ENCODE assay signal across 36 cellular contexts in the genomic region with DNA sequence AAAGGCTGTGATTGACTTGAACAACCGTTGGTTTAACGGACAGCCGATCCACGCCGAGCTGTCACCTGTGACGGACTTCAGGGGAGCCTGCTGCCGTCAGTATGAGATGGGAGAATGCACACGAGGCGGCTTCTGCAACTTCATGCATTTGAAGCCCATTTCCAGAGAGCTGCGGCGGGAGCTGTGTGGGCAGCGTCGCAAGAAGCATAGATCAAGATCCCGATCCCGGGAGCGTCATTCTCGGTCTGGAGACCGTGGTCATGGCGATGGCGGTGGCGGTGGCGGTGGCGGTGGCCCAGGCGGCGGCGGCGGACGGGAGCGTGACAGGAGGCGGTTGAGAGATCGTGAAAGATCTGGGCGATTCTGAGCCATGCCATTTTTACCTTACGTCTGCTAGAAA. TPM values are rescaled to one million over a fixed set of nuclear protein-coding genes. Genes with fewer than 3 reads are reported as not detected.
"Had no signal": no experiment of that assay in that cellular context is flagged by ENCODE, and none has a peak within 500 bp of the region (broad histone marks: within the 10 kb centered on the region; RNA-seq: fewer than 3 reads in every experiment).

No MANE protein-coding gene starts in this region.

- H3K27ac ChIP-seq: brain microvascular endothelial cell, coronary artery, dorsolateral prefrontal cortex, esophagus squamous epithelium, gastroesophageal sphincter had no signal

- DNase-seq: activated CD4-positive, alpha-beta memory T cell treated with anti-CD3 and anti-CD28 coated beads, Interleukin-2, amount 10 ng/mL, durations not matched to agents 7 days and 5 days; activated CD4-positive, alpha-beta T cell treated with anti-CD3 and anti-CD28 coated beads for 1 hour; activated CD4-positive, alpha-beta T cell treated with anti-CD3 and anti-CD28 coated beads for 4 hours; activated CD4-positive, alpha-beta T cell treated with anti-CD3 and anti-CD28 coated beads, Interleukin-2, amount 10 ng/mL, durations not matched to agents 7 days and 5 days; activated CD4-positive, alpha-beta T cell treated with anti-CD3 and anti-CD28 coated beads, Interleukin-2, amount 50 U/mL, for 4 hours; activated CD8-positive, alpha-beta memory T cell treated with anti-CD3 and anti-CD28 coated beads, Interleukin-2, amount 50 U/mL, for 48 hours; activated gamma-delta T cell; activated naive CD4-positive, alpha-beta T cell treated with anti-CD3 and anti-CD28 coated beads, Interleukin-2, amount 50 U/mL, for 16 hours; activated naive CD4-positive, alpha-beta T cell treated with Interleukin-2 at 50 U/mL for 16 hours; activated T-cell treated with anti-CD3 and anti-CD28 coated beads for 4 hours; activated T-cell treated with anti-CD3 and anti-CD28 coated beads, Interleukin-2, amount 50 U/mL, for 24 hours; activated T-cell treated with anti-CD3 and anti-CD28 coated beads, Interleukin-2, amount 50 U/mL, for 72 hours; amniotic stem cell; anterior cingulate cortex; brain microvascular endothelial cell; dorsolateral prefrontal cortex; effector memory CD4-positive, alpha-beta T cell; erythroblast; esophagus squamous epithelium; foreskin melanocyte; T-helper 1 cell; T-helper 17 cell; T1000 had no signal

- H3K4me3 ChIP-seq: coronary artery, dorsolateral prefrontal cortex, esophagus squamous epithelium, gastroesophageal sphincter had no signal

- H3K9me3 Mint-ChIP-seq: activated CD4-positive, alpha-beta memory T cell treated with anti-CD3 and anti-CD28 coated beads, Interleukin-2, amount 10 ng/mL, durations not matched to agents 7 days and 5 days; activated CD4-positive, alpha-beta T cell treated with anti-CD3 and anti-CD28 coated beads, Interleukin-2, amount 10 ng/mL, durations not matched to agents 7 days and 5 days; activated T-cell treated with anti-CD3 and anti-CD28 coated beads, Interleukin-2, amount 50 U/mL, for 24 hours; central memory CD8-positive, alpha-beta T cell; T-helper 2 cell treated with Interferon-gamma antibody and Interleukin-4, amounts not matched to agents 5 μg/mL and 100 μg/mL, for 36 hours had no signal

- H3K36me3 ChIP-seq: brain microvascular endothelial cell, esophagus squamous epithelium, gastroesophageal sphincter had no signal

- ATAC-seq: activated T-cell treated with anti-CD3 and anti-CD28 coated beads, Interleukin-2, amount 50 U/mL, for 72 hours; gastroesophageal sphincter; T-helper 17 cell had no signal

- H3K4me1 ChIP-seq: esophagus squamous epithelium had no signal

- H3K4me1 Mint-ChIP-seq: activated CD4-positive, alpha-beta memory T cell treated with anti-CD3 and anti-CD28 coated beads, Interleukin-2, amount 10 ng/mL, durations not matched to agents 7 days and 5 days; activated CD4-positive, alpha-beta T cell treated with anti-CD3 and anti-CD28 coated beads, Interleukin-2, amount 10 ng/mL, durations not matched to agents 7 days and 5 days; central memory CD8-positive, alpha-beta T cell; T-helper 17 cell had no signal

- H3K27ac Mint-ChIP-seq: activated CD4-positive, alpha-beta memory T cell treated with anti-CD3 and anti-CD28 coated beads, Interleukin-2, amount 10 ng/mL, durations not matched to agents 7 days and 5 days; activated CD4-positive, alpha-beta T cell treated with anti-CD3 and anti-CD28 coated beads, Interleukin-2, amount 10 ng/mL, durations not matched to agents 7 days and 5 days; activated naive CD8-positive, alpha-beta T cell; activated T-cell treated with anti-CD3 and anti-CD28 coated beads, Interleukin-2, amount 50 U/mL, for 24 hours; activated T-cell treated with anti-CD3 and anti-CD28 coated beads, Interleukin-2, amount 50 U/mL, for 72 hours; dendritic cell treated with granulocyte-macrophage colony-stimulating factor and Interleukin-4, amounts not matched to agents 40 ng/mL and 50 ng/mL, for 4 days; T-helper 17 cell; T-helper 2 cell treated with Interferon-gamma antibody and Interleukin-4, amounts not matched to agents 5 μg/mL and 100 μg/mL, for 36 hours had no signal

- H3K27me3 ChIP-seq: brain microvascular endothelial cell, dorsolateral prefrontal cortex, esophagus squamous epithelium, gastroesophageal sphincter had no signal

- H3K4me3 Mint-ChIP-seq: activated CD4-positive, alpha-beta memory T cell treated with anti-CD3 and anti-CD28 coated beads, Interleukin-2, amount 10 ng/mL, durations not matched to agents 7 days and 5 days; activated CD4-positive, alpha-beta T cell treated with anti-CD3 and anti-CD28 coated beads, Interleukin-2, amount 10 ng/mL, durations not matched to agents 7 days and 5 days; activated naive CD8-positive, alpha-beta T cell; activated T-cell treated with anti-CD3 and anti-CD28 coated beads, Interleukin-2, amount 50 U/mL, for 24 hours; activated T-cell treated with anti-CD3 and anti-CD28 coated beads, Interleukin-2, amount 50 U/mL, for 72 hours; central memory CD8-positive, alpha-beta T cell; dendritic cell treated with granulocyte-macrophage colony-stimulating factor and Interleukin-4, amounts not matched to agents 40 ng/mL and 50 ng/mL, for 4 days; T-helper 17 cell; T-helper 2 cell treated with Interferon-gamma antibody and Interleukin-4, amounts not matched to agents 5 μg/mL and 100 μg/mL, for 36 hours had no signal

- H3K27me3 Mint-ChIP-seq: activated CD4-positive, alpha-beta memory T cell treated with anti-CD3 and anti-CD28 coated beads, Interleukin-2, amount 10 ng/mL, durations not matched to agents 7 days and 5 days; activated CD4-positive, alpha-beta T cell treated with anti-CD3 and anti-CD28 coated beads, Interleukin-2, amount 10 ng/mL, durations not matched to agents 7 days and 5 days; activated naive CD8-positive, alpha-beta T cell; activated T-cell treated with anti-CD3 and anti-CD28 coated beads, Interleukin-2, amount 50 U/mL, for 24 hours; central memory CD8-positive, alpha-beta T cell; dendritic cell treated with granulocyte-macrophage colony-stimulating factor and Interleukin-4, amounts not matched to agents 40 ng/mL and 50 ng/mL, for 4 days had no signal

- H3K9me3 ChIP-seq: esophagus squamous epithelium, gastroesophageal sphincter had no signal

- FAIRE-seq: astrocyte, bronchial epithelial cell had no signal

RNA-seq across cellular contexts. Expression of gene NANOGP8, which starts 7.8 kb away (rescaled TPM):
- total RNA-seq: activated CD4-positive, alpha-beta memory T cell treated with anti-CD3 and anti-CD28 coated beads, Interleukin-2, amount 10 ng/mL, durations not matched to agents 7 days and 5 days; activated CD4-positive, alpha-beta T cell treated with anti-CD3 and anti-CD28 coated beads, Interleukin-2, amount 10 ng/mL, durations not matched to agents 7 days and 5 days; activated T-cell treated with anti-CD3 and anti-CD28 coated beads, Interleukin-2, amount 50 U/mL, for 72 hours; astrocyte; bronchial epithelial cell; cardiac septum; fibroblast of lung; fibroblast of villous mesenchyme; glomerular endothelial cell; T-helper 17 cell had no signal
- polyA plus RNA-seq: adipose tissue, fibroblast of lung had no signal
